In the genomic region with DNA sequence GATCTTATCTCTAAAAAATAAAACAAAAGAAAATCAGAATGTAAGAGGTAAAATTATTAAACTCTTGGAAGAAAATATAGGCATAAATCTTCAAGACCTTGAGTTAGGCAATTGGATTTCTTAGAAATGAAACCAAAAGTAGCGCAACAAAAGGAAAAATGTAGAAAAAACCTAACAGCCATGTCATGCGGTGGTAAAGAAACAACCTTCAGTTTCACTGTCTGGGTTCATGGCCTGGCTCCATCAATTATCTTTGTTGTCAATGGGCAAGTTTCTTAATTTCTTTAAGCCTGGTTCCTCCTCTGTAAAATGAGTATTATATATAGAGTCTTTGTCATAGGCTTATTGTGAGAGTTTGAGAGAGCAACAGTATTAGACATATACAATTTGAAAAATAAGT, we compare ENCODE assay signal across 16 cellular contexts. TPM values are rescaled to one million over a fixed set of nuclear protein-coding genes. Genes with fewer than 3 reads are reported as not detected.
A peak's percentile ranks its signal among the peaks of the same experiment; 100 is the strongest.
DNase-seq lines count a peak whose midpoint lies in the region; ATAC-seq, FAIRE-seq and TF ChIP-seq lines count a peak whose summit lies in the region.
"Had no signal": no experiment of that assay in that cellular context is flagged by ENCODE, and none has a peak within 500 bp of the region (broad histone marks: within the 10 kb centered on the region; RNA-seq: fewer than 3 reads in every experiment).

No MANE protein-coding gene starts in this region.

- peak overlapping the region; percentile 67 for H3K27ac Mint-ChIP-seq in activated T-helper 1 cell treated with anti-CD3 and anti-CD28 coated beads, Interleukin-12 subunit alpha, Interleukin-12 subunit beta, Interleukin-2, Interleukin-4 antibody, amounts not matched to agents 30 ng/mL and 10 ng/mL and 1 ng/mL, durations not matched to agents 14 hours and 24 hours and 36 hours
- H3K27ac Mint-ChIP-seq: HFFc6, WTC11 had no signal

- H3K4me1 ChIP-seq in MM.1S (ENCODE audit: low read length), result peaks cover 6% of the 10 kb centered on the region; the same call in 1 of the 2 replicates
- no peaks in the 10 kb centered on the region for H3K4me1 ChIP-seq in small intestine (ENCODE audit: control insufficient read depth in 2 of 2, insufficient read depth in 1 of 2, low read depth in 1 of 2, low read length in 1 of 2)

- peaks cover 4% of the 10 kb centered on the region; the same call in 1 of the 2 replicates for H3F3A ChIP-seq in MM.1S (ENCODE audit: insufficient read depth, low read length)

- no peak for TF ChIP-seq CTCF in MM.1S (IDR thresholded peaks at IDR 0.05; ENCODE audit: low read length)

- no peaks in the 10 kb centered on the region for H3K36me3 ChIP-seq in MM.1S (replicated peaks; ENCODE audit: insufficient read depth, low read length)
- no peaks in the 10 kb centered on the region for H3K36me3 ChIP-seq in small intestine (ENCODE audit: control insufficient read depth in 2 of 2, insufficient read depth in 2 of 2, low read length in 2 of 2)
- H3K36me3 ChIP-seq: tibial artery had no signal

- no peaks in the 10 kb centered on the region for H3K27me3 ChIP-seq in MM.1S (replicated peaks; ENCODE audit: insufficient read depth, low read length)
- H3K27me3 ChIP-seq in small intestine (ENCODE audit: control insufficient read depth in 2 of 2, insufficient read depth in 2 of 2, low read length in 2 of 2), result no peaks in the 10 kb centered on the region
- H3K27me3 ChIP-seq: tibial artery had no signal

- ATAC-seq in activated T-cell treated with anti-CD3 and anti-CD28 coated beads, Interleukin-2, amount 50 U/mL, for 4 hours, result peak; percentile 58 to 76
- ATAC-seq in GM18498 (IDR thresholded peaks at IDR 0.05; ENCODE audit: unreplicated experiment), result no peak
- ATAC-seq: PC-3, SK-N-SH treated with all-trans-retinoic acid at 6 μM for 48 hours, WTC11 had no signal

- H3K9me2 ChIP-seq in MM.1S (replicated peaks; ENCODE audit: insufficient read depth, low read length), result no peaks in the 10 kb centered on the region

- no peaks in the 10 kb centered on the region for H4K20me1 ChIP-seq in MM.1S (ENCODE audit: insufficient read depth, low read length)

- no peaks in the 10 kb centered on the region for H3K36me3 Mint-ChIP-seq in activated T-cell treated with anti-CD3 and anti-CD28 coated beads, Interleukin-2, amount 50 U/mL, for 4 hours (ENCODE audit: insufficient read depth)
- H3K36me3 Mint-ChIP-seq in activated T-helper 1 cell treated with anti-CD3 and anti-CD28 coated beads, Interleukin-12 subunit alpha, Interleukin-12 subunit beta, Interleukin-2, Interleukin-4 antibody, amounts not matched to agents 30 ng/mL and 10 ng/mL and 1 ng/mL, durations not matched to agents 14 hours and 24 hours and 36 hours (ENCODE audit: low read depth), result peaks cover 4% of the 10 kb centered on the region
- H3K36me3 Mint-ChIP-seq: WTC11 had no signal

- H3K9me3 Mint-ChIP-seq in activated T-cell treated with anti-CD3 and anti-CD28 coated beads, Interleukin-2, amount 50 U/mL, for 4 hours, result no peaks in the 10 kb centered on the region
- H3K9me3 Mint-ChIP-seq in activated T-helper 1 cell treated with anti-CD3 and anti-CD28 coated beads, Interleukin-12 subunit alpha, Interleukin-12 subunit beta, Interleukin-2, Interleukin-4 antibody, amounts not matched to agents 30 ng/mL and 10 ng/mL and 1 ng/mL, durations not matched to agents 14 hours and 24 hours and 36 hours, result peaks cover 3% of the 10 kb centered on the region
- H3K9me3 Mint-ChIP-seq: HFFc6, WTC11 had no signal

- peak overlapping the region; percentile 69; the same call in 1 of the 2 replicates for H2AFZ ChIP-seq in MM.1S (ENCODE audit: low read length)

- no peaks in the 10 kb centered on the region for H3K9me3 ChIP-seq in MM.1S (replicated peaks; ENCODE audit: insufficient read depth, low read length)
- H3K9me3 ChIP-seq in small intestine (ENCODE audit: control insufficient read depth, low read depth), result no peaks in the 10 kb centered on the region
- H3K9me3 ChIP-seq: tibial artery had no signal

- no peaks in the 10 kb centered on the region for H3K79me2 ChIP-seq in MM.1S (ENCODE audit: low read length)

- H3K4me3 ChIP-seq in MM.1S (ENCODE audit: low read length) (peak overlapping the region; percentile 13), small intestine (ENCODE audit: low read depth in 1 of 2, low read length in 2 of 2) (no peak overlapping the region)
- H3K4me3 ChIP-seq: tibial artery had no signal

- WGBS in small intestine, 3 donors, result 36 to 56% (median 43%) methylated on average over 2 of the region's 2 CpGs

- peak overlapping the region; percentile 51 for H3K4me3 Mint-ChIP-seq in activated T-cell treated with anti-CD3 and anti-CD28 coated beads, Interleukin-2, amount 50 U/mL, for 4 hours
- peak overlapping the region; percentile 69 for H3K4me3 Mint-ChIP-seq in activated T-helper 1 cell treated with anti-CD3 and anti-CD28 coated beads, Interleukin-12 subunit alpha, Interleukin-12 subunit beta, Interleukin-2, Interleukin-4 antibody, amounts not matched to agents 30 ng/mL and 10 ng/mL and 1 ng/mL, durations not matched to agents 14 hours and 24 hours and 36 hours
- H3K4me3 Mint-ChIP-seq: HFFc6, WTC11 had no signal

- no peak for FAIRE-seq in small intestine (lab: Jason Lieb, UNC)

- no peaks in the 10 kb centered on the region for H3K27me3 Mint-ChIP-seq in activated T-cell treated with anti-CD3 and anti-CD28 coated beads, Interleukin-2, amount 50 U/mL, for 4 hours (ENCODE audit: low read depth)
- no peaks in the 10 kb centered on the region for H3K27me3 Mint-ChIP-seq in activated T-helper 1 cell treated with anti-CD3 and anti-CD28 coated beads, Interleukin-12 subunit alpha, Interleukin-12 subunit beta, Interleukin-2, Interleukin-4 antibody, amounts not matched to agents 30 ng/mL and 10 ng/mL and 1 ng/mL, durations not matched to agents 14 hours and 24 hours and 36 hours (ENCODE audit: insufficient read depth)

- peaks cover 16% of the 10 kb centered on the region for H3K4me1 Mint-ChIP-seq in activated T-cell treated with anti-CD3 and anti-CD28 coated beads, Interleukin-2, amount 50 U/mL, for 4 hours (ENCODE audit: low read depth)
- H3K4me1 Mint-ChIP-seq in activated T-helper 1 cell treated with anti-CD3 and anti-CD28 coated beads, Interleukin-12 subunit alpha, Interleukin-12 subunit beta, Interleukin-2, Interleukin-4 antibody, amounts not matched to agents 30 ng/mL and 10 ng/mL and 1 ng/mL, durations not matched to agents 14 hours and 24 hours and 36 hours (ENCODE audit: low read depth), result peaks cover 35% of the 10 kb centered on the region

- intact Hi-C loops in activated T-helper 1 cell treated with anti-CD3 and anti-CD28 coated beads, Interleukin-12 subunit alpha, Interleukin-12 subunit beta, Interleukin-2, Interleukin-4 antibody, amounts not matched to agents 30 ng/mL and 10 ng/mL and 1 ng/mL, durations not matched to agents 14 hours and 24 hours and 36 hours (cut with micrococcal nuclease), result loop anchor here (10.0 kb wide), 1 partner anchor 467 kb away; no protein-coding TSS in a partner anchor

- peak overlapping the region; percentile 60; the same call in 1 of the 2 replicates for H3K4me2 ChIP-seq in MM.1S (ENCODE audit: low read depth, low read length)

- no peak overlapping the region for H3K9ac ChIP-seq in MM.1S (ENCODE audit: low read length)

- H3K27ac ChIP-seq in MM.1S (ENCODE audit: low read length), result peak overlapping the region; percentile 34; the same call in 1 of the 2 replicates
- no peak overlapping the region for H3K27ac ChIP-seq in small intestine (ENCODE audit: low read depth in 1 of 2, low read length in 1 of 2)
- H3K27ac ChIP-seq: tibial artery had no signal

- no peak for DNase-seq in activated T-cell treated with anti-CD3 and anti-CD28 coated beads, Interleukin-2, amount 50 U/mL, for 4 hours
- DNase-seq in activated T-cell treated with anti-CD3 and anti-CD28 coated beads, Interleukin-2, amount 50 U/mL, for 48 hours, result no peak
- DNase-seq in MM.1S (peak; percentile 70), small intestine (peak; percentile 26), dedifferentiated amniotic fluid mesenchymal stem cell (ENCODE audit: extremely low spot score) (no peak), UCSD-AML1 (lab: John Stamatoyannopoulos, UW; ENCODE audit: unreplicated experiment) (no peak)
- DNase-seq in activated T-helper 1 cell treated with anti-CD3 and anti-CD28 coated beads, Interleukin-12 subunit alpha, Interleukin-12 subunit beta, Interleukin-2, Interleukin-4 antibody, amounts not matched to agents 30 ng/mL and 10 ng/mL and 1 ng/mL, durations not matched to agents 14 hours and 24 hours and 36 hours (ENCODE audit: low spot score), result peak; percentile 12
- DNase-seq: ACHN, activated gamma-delta T cell, HFFc6, NCI-H1105, PC-3, tibial artery had no signal

RNA-seq across cellular contexts. Expression of a gene that starts 5.6 kb away (rescaled TPM):
- 10 to 100 TPM; 39.4 to 49.6 (median 44.2) TPM for total RNA-seq in activated T-cell treated with anti-CD3 and anti-CD28 coated beads, Interleukin-2, amount 50 U/mL, for 4 hours
- total RNA-seq in activated T-helper 1 cell treated with anti-CD3 and anti-CD28 coated beads, Interleukin-12 subunit alpha, Interleukin-12 subunit beta, Interleukin-2, Interleukin-4 antibody, amounts not matched to agents 30 ng/mL and 10 ng/mL and 1 ng/mL, durations not matched to agents 14 hours and 24 hours and 36 hours, result 61.4 and 62.4 TPM in 2 replicates
- polyA plus RNA-seq in small intestine, result 10 to 100 TPM; 15.0 to 47.4 (median 45.7) TPM

Comparison
In these comparisons a context has a peak if more than half of its experiments do, and no peak if none do; other contexts are left out.
1. DNase-seq: peak in MM.1S (single experiment), activated T-helper 1 cell treated with anti-CD3 and anti-CD28 coated beads, Interleukin-12 subunit alpha, Interleukin-12 subunit beta, Interleukin-2, Interleukin-4 antibody, amounts not matched to agents 30 ng/mL and 10 ng/mL and 1 ng/mL, durations not matched to agents 14 hours and 24 hours and 36 hours (single experiment) and small intestine (single experiment); none in activated T-cell treated with anti-CD3 and anti-CD28 coated beads, Interleukin-2, amount 50 U/mL, for 4 hours (single experiment), activated T-cell treated with anti-CD3 and anti-CD28 coated beads, Interleukin-2, amount 50 U/mL, for 48 hours (0 of 2), dedifferentiated amniotic fluid mesenchymal stem cell (single experiment) and UCSD-AML1 (single experiment).